In genomic region chr15:32828507-32829186, GRCh38 we compare ENCODE assay signal across 15 cellular contexts.
A peak's percentile ranks its signal among the peaks of the same experiment; 100 is the strongest.
DNase-seq lines count a peak whose midpoint lies in the region; ATAC-seq and TF ChIP-seq lines count a peak whose summit lies in the region.
"Had no signal": no experiment of that assay in that cellular context is flagged by ENCODE, and none has a peak within 500 bp of the region (broad histone marks: within the 10 kb centered on the region; RNA-seq: fewer than 3 reads in every experiment).

No MANE protein-coding gene starts in this region.

- H3K27ac ChIP-seq in IMR-90 (ENCODE audit: insufficient read depth, low read length): peak overlapping the region; percentile 68
- H3K27ac ChIP-seq: left ventricle myocardium inferior, vagina had no signal

- no peak overlapping the region for H3K4me3 ChIP-seq in IMR-90 (ENCODE audit: insufficient read depth, low read depth, low read length)
- no peak overlapping the region for H3K4me3 ChIP-seq in astrocyte of the cerebellum (ENCODE audit: low read depth, low read length)
- H3K4me3 ChIP-seq: left ventricle myocardium inferior, vagina had no signal

- H3K79me1 ChIP-seq in IMR-90 (ENCODE audit: low read depth in 1 of 2, low read length in 2 of 2): peaks cover 39 to 78% of the 10 kb centered on the region in 2 experiments

- H2BK15ac ChIP-seq in IMR-90 (ENCODE audit: low read depth, low read length): peak overlapping the region; percentile 64; the same call in 2 of the 3 replicates

- H3K4me1 ChIP-seq in IMR-90 (ENCODE audit: control insufficient read depth, insufficient read depth, low read length): peaks cover 39% of the 10 kb centered on the region
- H3K4me1 ChIP-seq: left ventricle myocardium inferior, vagina had no signal

- peaks cover 23% of the 10 kb centered on the region for H3K9me1 ChIP-seq in IMR-90 (ENCODE audit: insufficient read depth, low read length)

- in situ Hi-C loops in IMR-90 (cut with MboI; ENCODE audit: low sequenced_read_pairs): no loop called here
- in situ Hi-C loops in astrocyte of the cerebellum (cut with HindIII; ENCODE audit: low sequenced_read_pairs): loop anchor here (25.0 kb wide), 1 partner anchor 309 kb away; no protein-coding TSS in a partner anchor

- H3K56ac ChIP-seq in IMR-90 (ENCODE audit: extremely low read depth, insufficient read depth, low read length): peak overlapping the region; percentile 93

- ATAC-seq in IMR-90 (ENCODE audit: low read depth) (peak; percentile 74), HG03565 (IDR thresholded peaks at IDR 0.05; ENCODE audit: unreplicated experiment) (no peak), HG03108 (IDR thresholded peaks at IDR 0.05; ENCODE audit: unreplicated experiment) (no peak), left colon (no peak)
- ATAC-seq: HCT116 had no signal

- H2AFZ ChIP-seq in IMR-90 (replicated peaks; ENCODE audit: low read length, poor library complexity): no peak overlapping the region

- DNase-seq in AG09319 (ENCODE audit: extremely low read depth, low read depth) (peak; percentile 73), IMR-90 (peak; percentile 96), astrocyte of the cerebellum (ENCODE audit: low read depth) (peak; percentile 64), kidney tubule cell (ENCODE audit: low spot score) (peak; percentile 9), left colon (no peak), LoVo (ENCODE audit: low spot score) (no peak)
- DNase-seq: activated CD4-positive, alpha-beta T cell treated with anti-CD3 and anti-CD28 coated beads, Interleukin-2, amount 50 U/mL, for 1 hour; GF-D8; left ventricle myocardium inferior; NCI-H446 treated with DMSO at 0.1 percent for 48 hours; stimulated activated naive CD4-positive, alpha-beta T cell treated with Interleukin-2 at 50 U/mL for 16 hours had no signal

- H2BK20ac ChIP-seq in IMR-90 (ENCODE audit: low read depth, low read length): peak overlapping the region; percentile 76

- H4K20me1 ChIP-seq in IMR-90 (ENCODE audit: insufficient read depth, low read length): no peaks in the 10 kb centered on the region

- H2AK9ac ChIP-seq in IMR-90 (replicated peaks; ENCODE audit: low read depth, low read length, poor library complexity): no peak overlapping the region

- peak overlapping the region; percentile 32 for H3K14ac ChIP-seq in IMR-90 (replicated peaks; ENCODE audit: low read depth, low read length)

- peak overlapping the region; percentile 91; the same call in 1 of the 2 replicates for H3K18ac ChIP-seq in IMR-90 (ENCODE audit: low read depth, low read length)

- dilution Hi-C loops in IMR-90 (cut with HindIII; ENCODE audit: low sequenced_read_pairs, unreplicated experiment): no loop called here

- peak overlapping the region; percentile 90 for H4K91ac ChIP-seq in IMR-90 (ENCODE audit: insufficient read depth, low read depth, low read length)

- TF ChIP-seq CTCF in AG09319 (IDR thresholded peaks at IDR 0.05; ENCODE audit: low read depth, low read length): no peak
- TF ChIP-seq CTCF in IMR-90 (conservative IDR thresholded peaks at IDR 0.05; ENCODE audit: low read depth, low read length): no peak
- no peak for TF ChIP-seq CTCF in astrocyte of the cerebellum (IDR thresholded peaks at IDR 0.05; ENCODE audit: low read depth, low read length, missing control alignments)

- H2BK5ac ChIP-seq in IMR-90 (ENCODE audit: low read depth, low read length, poor library complexity, severe bottlenecking): peak overlapping the region; percentile 93

- BruUV-seq in IMR-90 (replicated peaks; lab: Mats Ljungman, UMichigan): no TSS peak

- H4K8ac ChIP-seq in IMR-90 (ENCODE audit: low read depth in 2 of 2, low read length in 2 of 2): peak overlapping the region; percentile 57 to 96

- CTCF ChIA-PET in IMR-90 (lab: Yijun Ruan, JAX): interaction anchor here (0.6 to 1.1 kb wide), 3 partner anchors 60 to 166 kb away, joined by 3 to 4 read pairs (median 3); no protein-coding TSS in a partner anchor

- TF ChIP-seq POLR2A in IMR-90 (IDR thresholded peaks at IDR 0.05; ENCODE audit: low read depth, low read length): no peak

- H3K36me3 ChIP-seq in IMR-90 (ENCODE audit: control insufficient read depth, insufficient read depth, low read length): no peaks in the 10 kb centered on the region; the same call in 1 of the 2 replicates
- H3K36me3 ChIP-seq: left ventricle myocardium inferior, vagina had no signal

- H2AK5ac ChIP-seq in IMR-90 (ENCODE audit: low read depth, low read length): peak overlapping the region; percentile 93

- no peaks in the 10 kb centered on the region for H3K9me3 ChIP-seq in IMR-90 (ENCODE audit: control insufficient read depth, insufficient read depth, low read length)
- H3K9me3 ChIP-seq: left ventricle myocardium inferior, vagina had no signal

- H3K9ac ChIP-seq in IMR-90 (ENCODE audit: low read depth, low read length): peak overlapping the region; percentile 72; the same call in 1 of the 2 replicates

- H3K23ac ChIP-seq in IMR-90 (ENCODE audit: low read depth, low read length): peak overlapping the region; percentile 39

- peak overlapping the region; percentile 76 for H2BK120ac ChIP-seq in IMR-90 (ENCODE audit: low read depth, low read length)

- no peaks in the 10 kb centered on the region for H3K27me3 ChIP-seq in IMR-90 (ENCODE audit: control insufficient read depth, insufficient read depth, low read length)
- H3K27me3 ChIP-seq: vagina had no signal

- peak overlapping the region; percentile 69; the same call in 1 of the 2 replicates for H3K4ac ChIP-seq in IMR-90 (ENCODE audit: low read depth, low read length)

- peak; percentile 30; the same call in 1 of the 2 replicates for TF ChIP-seq RAD21 in IMR-90 (IDR thresholded peaks at IDR 0.05; ENCODE audit: low read length)

- peak overlapping the region; percentile 61; the same call in 1 of the 2 replicates for H3K4me2 ChIP-seq in IMR-90 (ENCODE audit: low read depth, low read length)

- WGBS in IMR-90 (ENCODE audit: extremely low coverage in 2 of 2, insufficient read length in 1 of 2), 2 experiments: no CpG with 5 or more reads among the region's 6 CpGs

- H4K5ac ChIP-seq in IMR-90 (ENCODE audit: low read depth, low read length): peak overlapping the region; percentile 90; the same call in 1 of the 2 replicates

- intact Hi-C loops in IMR-90 (cut with micrococcal nuclease): loop anchor here (1.0 kb wide), 1 partner anchor 303 kb away; no protein-coding TSS in a partner anchor
- intact Hi-C loops in left colon (cut with DNase I, micrococcal nuclease): no loop called here

- POLR2A ChIA-PET in IMR-90 (lab: Charles Lee; ENCODE audit: unreplicated experiment): no interaction called here

TF ChIP-seq in IMR-90, 13 proteins besides CTCF, POLR2A, EP300 and RAD21:
- TF ChIP-seq NFE2L2 (IDR thresholded peaks at IDR 0.05; ENCODE audit: low read depth, low read length): 0 out of 2 replicates have a peak, but pooled peaks have one; percentile 10
- TF ChIP-seq SMC3 (IDR thresholded peaks at IDR 0.05; ENCODE audit: low read depth, low read length): no peak; the same call in 1 of the 2 replicates
- TF ChIP-seq FOS (IDR thresholded peaks at IDR 0.05; ENCODE audit: low read depth, low read length): peak; percentile 72

Comparison
In these comparisons a context has a peak if more than half of its experiments do, and no peak if none do; other contexts are left out.
1. DNase-seq: peak in AG09319 (single experiment), IMR-90 (single experiment), astrocyte of the cerebellum (single experiment) and kidney tubule cell (single experiment); none in left colon (0 of 2) and LoVo (single experiment).